ENCODE assay signal across 15 cellular contexts in the genomic region with DNA sequence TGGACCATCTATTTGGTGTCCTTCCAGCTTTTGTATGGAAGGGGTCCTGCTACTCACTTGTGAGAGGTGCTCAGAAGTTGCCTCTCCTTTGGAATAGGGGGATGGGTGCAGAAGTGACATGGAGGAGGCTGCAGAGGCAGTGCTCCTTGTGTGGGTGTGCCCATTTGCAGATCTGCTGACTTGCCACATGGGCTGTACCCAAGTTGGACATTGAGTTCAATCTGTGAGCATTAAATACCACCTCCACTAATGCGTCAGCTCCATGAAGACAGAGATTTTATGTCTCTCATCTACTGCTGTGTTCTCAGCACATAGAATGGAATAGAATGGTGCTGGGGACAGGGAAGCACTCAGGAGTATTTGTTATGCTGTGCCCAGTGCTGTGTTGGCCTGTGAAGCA.
"Had no signal": no experiment of that assay in that cellular context is flagged by ENCODE, and none has a peak within 500 bp of the region (broad histone marks: within the 10 kb centered on the region; RNA-seq: fewer than 3 reads in every experiment).

No MANE protein-coding gene starts in this region.

- H3K4me1 Mint-ChIP-seq: stimulated activated memory B cell treated with anti-CD40 and anti-IgM and Interleukin-4, amounts not matched to agents 10 μg/mL and 1 μg/mL and 100 μg/mL, for 72 hours had no signal

- H3K4me3 Mint-ChIP-seq: activated CD4-positive, alpha-beta T cell treated with anti-CD3 and anti-CD28 coated beads, Interleukin-2, amount 10 ng/mL, durations not matched to agents 24 days and 14 days; stimulated activated memory B cell treated with anti-CD40 and anti-IgM and Interleukin-4, amounts not matched to agents 10 μg/mL and 1 μg/mL and 100 μg/mL, for 72 hours had no signal

- H3K27ac ChIP-seq: brain microvascular endothelial cell, epithelial cell of prostate had no signal

- DNase-seq: activated CD4-positive, alpha-beta T cell treated with anti-CD3 and anti-CD28 coated beads, Interleukin-2, amount 10 ng/mL, durations not matched to agents 24 days and 14 days; activated CD4-positive, CD25-positive, alpha-beta regulatory T cell; activated CD8-positive, alpha-beta memory T cell treated with anti-CD3 and anti-CD28 coated beads for 24 hours; activated effector memory CD4-positive, alpha-beta T cell treated with Interleukin-2 at 50 U/mL for 16 hours; brain microvascular endothelial cell; foreskin melanocyte; kidney glomerular epithelial cell; midbrain; posterior cingulate gyrus; SIG-M5; T-helper 2 cell had no signal

- ATAC-seq: activated naive CD4-positive, alpha-beta T cell treated with anti-CD3 and anti-CD28 coated beads, Interleukin-2, amount 50 U/mL, for 72 hours; stimulated activated memory B cell treated with anti-CD40 and anti-IgM and Interleukin-4, amounts not matched to agents 10 μg/mL and 1 μg/mL and 100 μg/mL, for 72 hours had no signal

- H3K27me3 Mint-ChIP-seq: activated CD4-positive, alpha-beta T cell treated with anti-CD3 and anti-CD28 coated beads, Interleukin-2, amount 10 ng/mL, durations not matched to agents 24 days and 14 days; stimulated activated memory B cell treated with anti-CD40 and anti-IgM and Interleukin-4, amounts not matched to agents 10 μg/mL and 1 μg/mL and 100 μg/mL, for 72 hours had no signal

- H3K4me3 ChIP-seq: lung had no signal

- H3K9me3 Mint-ChIP-seq: activated CD4-positive, alpha-beta T cell treated with anti-CD3 and anti-CD28 coated beads, Interleukin-2, amount 10 ng/mL, durations not matched to agents 24 days and 14 days; activated naive CD4-positive, alpha-beta T cell treated with anti-CD3 and anti-CD28 coated beads, Interleukin-2, amount 50 U/mL, for 72 hours; stimulated activated memory B cell treated with anti-CD40 and anti-IgM and Interleukin-4, amounts not matched to agents 10 μg/mL and 1 μg/mL and 100 μg/mL, for 72 hours had no signal

- H3K27me3 ChIP-seq: brain microvascular endothelial cell had no signal

- H3K27ac Mint-ChIP-seq: activated CD4-positive, alpha-beta T cell treated with anti-CD3 and anti-CD28 coated beads, Interleukin-2, amount 10 ng/mL, durations not matched to agents 24 days and 14 days; stimulated activated memory B cell treated with anti-CD40 and anti-IgM and Interleukin-4, amounts not matched to agents 10 μg/mL and 1 μg/mL and 100 μg/mL, for 72 hours had no signal
